ENCODE assay signal across 1 cellular context in genomic region chr9:137200311-137201204, GRCh38.
TF ChIP-seq lines count a peak whose summit lies in the region.

Gene TPRN (minus strand): TSS chr9:137200741. CDS start chr9:137200711, 30 bp downstream.

TF ChIP-seq in K562, 482 proteins besides CTCF, POLR2A, EP300 and RAD21 (continued from another document and continues in another):
- TF ChIP-seq HDAC2 (IDR thresholded peaks at IDR 0.05) (no peak), ELF1 (tag; IDR thresholded peaks at IDR 0.05) (peak; percentile 95), EP400 (IDR thresholded peaks at IDR 0.05) (peak; percentile 82; the same call in 1 of the 2 replicates), GABPA (tag; conservative IDR thresholded peaks at IDR 0.05; ENCODE audit: low read depth) (peak; percentile 84), CEBPZ (IDR thresholded peaks at IDR 0.05; ENCODE audit: borderline replicate concordance, low read depth, low read length) (peak; percentile 80; the same call in 1 of the 2 replicates), SP2 (IDR thresholded peaks at IDR 0.05; ENCODE audit: extremely low read depth, low read depth, low read length, poor library complexity, severe bottlenecking) (peak; percentile 86), MYNN (IDR thresholded peaks at IDR 0.05) (peak; percentile 43; the same call in 1 of the 2 replicates), MYNN (CRISPR knock-in tag; IDR thresholded peaks at IDR 0.05) (no peak), RBBP5 (IDR thresholded peaks at IDR 0.05; ENCODE audit: borderline replicate concordance, insufficient read depth, low read length, poor library complexity, severe bottlenecking) (peak; percentile 72), DIDO1 (tag; IDR thresholded peaks at IDR 0.05; ENCODE audit: low read depth) (no peak), PTRF (tag; IDR thresholded peaks at IDR 0.05) (no peak), ATF4 (CRISPR knock-in tag; IDR thresholded peaks at IDR 0.05) (0 out of 2 replicates have a peak, but pooled peaks have one; percentile 19), ATF3 (IDR thresholded peaks at IDR 0.05) (no peak), ATF3 (CRISPR knock-in tag; conservative IDR thresholded peaks at IDR 0.05) (no peak), REST (CRISPR knock-in tag; IDR thresholded peaks at IDR 0.05; ENCODE audit: low read depth) (peak; percentile 61; the same call in 1 of the 2 replicates), PCBP1 (IDR thresholded peaks at IDR 0.05; ENCODE audit: low read depth, low read length, poor library complexity, severe bottlenecking) (no peak), POU5F1 (IDR thresholded peaks at IDR 0.05; ENCODE audit: borderline replicate concordance, low read depth, low read length, partially characterized antibody) (no peak), KLF10 (CRISPR knock-in tag; IDR thresholded peaks at IDR 0.05) (no peak), ZNF239 (CRISPR knock-in tag; IDR thresholded peaks at IDR 0.05) (no peak), FOXJ2 (tag; IDR thresholded peaks at IDR 0.05) (no peak), ATF7 (IDR thresholded peaks at IDR 0.05) (peak; percentile 84), NONO (IDR thresholded peaks at IDR 0.05; ENCODE audit: low read depth in 2 of 2, low read length in 1 of 2) (peak in 1 of 2 experiments; percentile 92; a peak in 3 of 4 replicates), RBM14 (IDR thresholded peaks at IDR 0.05; ENCODE audit: borderline replicate concordance, insufficient read depth, low read depth, low read length) (no peak), CBX5 (IDR thresholded peaks at IDR 0.05; ENCODE audit: borderline replicate concordance, low read depth) (no peak), LEF1 (IDR thresholded peaks at IDR 0.05) (no peak), UBTF (IDR thresholded peaks at IDR 0.05; ENCODE audit: borderline replicate concordance in 1 of 2, low read depth in 2 of 2, low read length in 2 of 2) (peak; percentile 40 to 57), CUX1 (CRISPR knock-in tag; IDR thresholded peaks at IDR 0.05) (no peak), EHMT2 (IDR thresholded peaks at IDR 0.05) (no peak), POLR2B (IDR thresholded peaks at IDR 0.05; ENCODE audit: low read depth, partially characterized antibody) (peak; percentile 76), NKRF (IDR thresholded peaks at IDR 0.05; ENCODE audit: borderline replicate concordance) (peak; percentile 67; the same call in 1 of the 2 replicates), ZFX (CRISPR knock-in tag; IDR thresholded peaks at IDR 0.05) (peak; percentile 30; the same call in 1 of the 2 replicates), NR2C2 (CRISPR knock-in tag; IDR thresholded peaks at IDR 0.05) (no peak), NR2C2 (tag; IDR thresholded peaks at IDR 0.05) (peak; percentile 49; the same call in 1 of the 2 replicates), ZKSCAN1 (IDR thresholded peaks at IDR 0.05; ENCODE audit: low read depth, low read length) (no peak), PPARD (CRISPR knock-in tag; IDR thresholded peaks at IDR 0.05) (no peak), HNRNPL (IDR thresholded peaks at IDR 0.05; ENCODE audit: low read depth, low read length) (0 out of 2 replicates have a peak, but pooled peaks have one; percentile 19), RNF219 (CRISPR knock-in tag; IDR thresholded peaks at IDR 0.05) (no peak), KLF13 (tag; IDR thresholded peaks at IDR 0.05; ENCODE audit: borderline replicate concordance, low read depth) (no peak), PTTG1 (tag; IDR thresholded peaks at IDR 0.05; ENCODE audit: low read depth) (no peak), U2AF1 (optimal IDR thresholded peaks at IDR 0.05; ENCODE audit: low read depth, low read length) (peak; percentile 15)
